9 cellular contexts compared by ENCODE assay signal in genomic region chr3:101065962-101066361, GRCh38.
DNase-seq lines count a peak whose midpoint lies in the region; ATAC-seq and TF ChIP-seq lines count a peak whose summit lies in the region.
"Had no signal": no experiment of that assay in that cellular context is flagged by ENCODE, and none has a peak within 500 bp of the region (broad histone marks: within the 10 kb centered on the region; RNA-seq: fewer than 3 reads in every experiment).

No MANE protein-coding gene starts in this region.

- ATAC-seq in sciatic nerve, result peak; percentile 62
- ATAC-seq: activated CD8-positive, alpha-beta memory T cell treated with anti-CD3 and anti-CD28 coated beads, Interleukin-2, amount 10 ng/mL, durations not matched to agents 7 days and 5 days had no signal

- H3K36me3 ChIP-seq in SK-N-MC (ENCODE audit: insufficient read depth, low read length), result no peaks in the 10 kb centered on the region

- H3K36me3 Mint-ChIP-seq in Calu3 (ENCODE audit: insufficient read depth, unreplicated experiment), result no peaks in the 10 kb centered on the region
- H3K36me3 Mint-ChIP-seq: activated CD8-positive, alpha-beta memory T cell treated with anti-CD3 and anti-CD28 coated beads, Interleukin-2, amount 10 ng/mL, durations not matched to agents 7 days and 5 days had no signal

- H3K9ac ChIP-seq in SK-N-MC (ENCODE audit: insufficient read length), result no peak overlapping the region

- intact Hi-C loops in Calu3 (cut with micrococcal nuclease; ENCODE audit: unreplicated experiment) (no loop called here), sciatic nerve (cut with DNase I) (no loop called here)

- BruUV-seq in Calu3 (replicated peaks; lab: Mats Ljungman, UMichigan), result no TSS peak

- no peak overlapping the region for H3K4me3 Mint-ChIP-seq in Calu3 (ENCODE audit: low read depth, unreplicated experiment)
- H3K4me3 Mint-ChIP-seq: activated CD8-positive, alpha-beta memory T cell treated with anti-CD3 and anti-CD28 coated beads, Interleukin-2, amount 10 ng/mL, durations not matched to agents 7 days and 5 days had no signal

- peaks cover 42% of the 10 kb centered on the region for H3K4me1 Mint-ChIP-seq in Calu3 (ENCODE audit: low read depth, unreplicated experiment)
- H3K4me1 Mint-ChIP-seq: activated CD8-positive, alpha-beta memory T cell treated with anti-CD3 and anti-CD28 coated beads, Interleukin-2, amount 10 ng/mL, durations not matched to agents 7 days and 5 days had no signal

- no peaks in the 10 kb centered on the region for H3K27me3 Mint-ChIP-seq in Calu3 (ENCODE audit: unreplicated experiment)

- H3K27ac ChIP-seq in SK-N-MC, result 0 out of 2 replicates have a peak overlapping the region, but pooled peaks have one; percentile 15

- no peaks in the 10 kb centered on the region for H3K9me3 Mint-ChIP-seq in Calu3 (ENCODE audit: low read depth, unreplicated experiment)

- in situ Hi-C loops in GM13977 (cut with MboI; ENCODE audit: low pct_unique_long_range_greater_than_20kb, low sequenced_read_pairs, unreplicated experiment), result no loop called here

- CTCF ChIA-PET in Calu3 (lab: Charles Lee), result no interaction called here

- peak overlapping the region; percentile 59 for H3K27ac Mint-ChIP-seq in Calu3 (ENCODE audit: unreplicated experiment)
- H3K27ac Mint-ChIP-seq: activated CD8-positive, alpha-beta memory T cell treated with anti-CD3 and anti-CD28 coated beads, Interleukin-2, amount 10 ng/mL, durations not matched to agents 7 days and 5 days had no signal

- DNase-seq in Calu3 (no peak), SK-N-MC (ENCODE audit: low read depth, low spot score) (no peak), fibroblast of mammary gland (ENCODE audit: low read depth) (peak; percentile 95), sciatic nerve (ENCODE audit: low spot score) (no peak), NCI-H446 (lab: John Stamatoyannopoulos, UW) (no peak), GM13977 (ENCODE audit: low spot score) (no peak)
- no peak for DNase-seq in activated naive CD4-positive, alpha-beta T cell treated with Interleukin-2 at 50 U/mL for 16 hours
- DNase-seq in NK-92 treated with Interleukin-12 subunit alpha and Interleukin-12 subunit beta, amount 100 ng/mL, for 24 hours (lab: John Stamatoyannopoulos, UW), result no peak
- DNase-seq: activated CD8-positive, alpha-beta memory T cell treated with anti-CD3 and anti-CD28 coated beads, Interleukin-2, amount 10 ng/mL, durations not matched to agents 7 days and 5 days had no signal

- TF ChIP-seq CTCF in Calu3 (IDR thresholded peaks at IDR 0.05; ENCODE audit: unreplicated experiment), result no peak
- no peak for TF ChIP-seq CTCF in fibroblast of mammary gland (conservative IDR thresholded peaks at IDR 0.05; ENCODE audit: control insufficient read depth, insufficient read depth, low read depth, low read length)
- no peak for TF ChIP-seq CTCF in GM13977 (IDR thresholded peaks at IDR 0.05; ENCODE audit: extremely low read depth, insufficient read depth, missing control alignments)

- H3K4me3 ChIP-seq in SK-N-MC, result no peak overlapping the region
- no peak overlapping the region for H3K4me3 ChIP-seq in fibroblast of mammary gland (ENCODE audit: control insufficient read depth, low read depth, low read length)

- H3K9me3 ChIP-seq in SK-N-MC (ENCODE audit: low read depth, low read length), result no peaks in the 10 kb centered on the region
